Comparison of ENCODE assay signal across 21 cellular contexts in genomic region chr3:179615458-179616173, GRCh38. TPM values are rescaled to one million over a fixed set of nuclear protein-coding genes. Genes with fewer than 3 reads are reported as not detected.
DNase-seq lines count a peak whose midpoint lies in the region; TF ChIP-seq lines count a peak whose summit lies in the region.
"Had no signal": no experiment of that assay in that cellular context is flagged by ENCODE, and none has a peak within 500 bp of the region (broad histone marks: within the 10 kb centered on the region; RNA-seq: fewer than 3 reads in every experiment).

No MANE protein-coding gene starts in this region.

- no peak overlapping the region for H3K27ac Mint-ChIP-seq in activated naive CD4-positive, alpha-beta T cell treated with anti-CD3 and anti-CD28 coated beads for 36 hours
- H3K27ac Mint-ChIP-seq: mesothelial cell of epicardium, natural killer cell, T-cell had no signal

- H3K36me3 ChIP-seq in adrenal gland (replicated peaks in 1 of 2), result peaks cover 0 to 22% of the 10 kb centered on the region in 2 donors
- peaks cover 11% of the 10 kb centered on the region for H3K36me3 ChIP-seq in smooth muscle cell (ENCODE audit: low read depth)

- no peak overlapping the region for H3K4me3 ChIP-seq in adrenal gland
- H3K4me3 ChIP-seq in smooth muscle cell, result no peak overlapping the region
- H3K4me3 ChIP-seq: thyroid gland had no signal

- no peak overlapping the region for H3K4me3 Mint-ChIP-seq in activated naive CD4-positive, alpha-beta T cell treated with anti-CD3 and anti-CD28 coated beads for 36 hours
- H3K4me3 Mint-ChIP-seq: CD8-positive, alpha-beta memory T cell; mesothelial cell of epicardium; natural killer cell; T-cell had no signal

- H3K4me2 ChIP-seq in smooth muscle cell, result no peak overlapping the region

- no peak for TF ChIP-seq POLR2A in adrenal gland (IDR thresholded peaks at IDR 0.05)

- TF ChIP-seq CTCF in adrenal gland (IDR thresholded peaks at IDR 0.05), result no peak
- TF ChIP-seq CTCF in smooth muscle cell (IDR thresholded peaks at IDR 0.05; ENCODE audit: borderline replicate concordance, insufficient read depth, poor library complexity, severe bottlenecking), result no peak

- no peaks in the 10 kb centered on the region for H3K27me3 ChIP-seq in adrenal gland
- H3K27me3 ChIP-seq in smooth muscle cell (ENCODE audit: low read depth), result no peaks in the 10 kb centered on the region
- H3K27me3 ChIP-seq: thyroid gland had no signal

- peaks cover 6% of the 10 kb centered on the region for H3K4me1 Mint-ChIP-seq in activated naive CD4-positive, alpha-beta T cell treated with anti-CD3 and anti-CD28 coated beads for 36 hours (ENCODE audit: low read depth)
- H3K4me1 Mint-ChIP-seq: natural killer cell had no signal

- intact Hi-C loops in adrenal gland (cut with DNase I), result no loop called here
- intact Hi-C loops in activated naive CD4-positive, alpha-beta T cell treated with anti-CD3 and anti-CD28 coated beads for 36 hours (cut with micrococcal nuclease), result no loop called here

- peaks cover 24% of the 10 kb centered on the region for H4K20me1 ChIP-seq in smooth muscle cell (ENCODE audit: low read depth)

- H3K9ac ChIP-seq in smooth muscle cell (ENCODE audit: low read depth), result no peak overlapping the region

- DNase-seq in EL (peak; percentile 3), NCI-H82 treated with DMSO at 0.1 percent for 48 hours (lab: John Stamatoyannopoulos, UW; ENCODE audit: unreplicated experiment) (peak; percentile 42), adrenal gland (no peak), foreskin melanocyte (peak; percentile 35), smooth muscle cell (lab: John Stamatoyannopoulos, UW; ENCODE audit: unreplicated experiment) (no peak), NCI-H748 (lab: John Stamatoyannopoulos, UW; ENCODE audit: unreplicated experiment) (no peak)
- no peak for DNase-seq in activated naive CD4-positive, alpha-beta T cell treated with anti-CD3 and anti-CD28 coated beads for 36 hours
- DNase-seq: anterior cingulate cortex; CD8-positive, alpha-beta memory T cell; central memory CD4-positive, alpha-beta T cell; DND-41; Karpas-422; natural killer cell; NCI-H1417; NCI-H526 treated with DMSO at 0.1 percent for 48 hours; posterior cingulate gyrus; stimulated activated naive CD8-positive, alpha-beta T cell treated with anti-CD3 and anti-CD28 coated beads, Interleukin-15, Interleukin-2, amounts not matched to agents 100 U/mL and 50 U/mL, for 24 hours; T-cell; thyroid gland had no signal

- CTCF ChIA-PET in activated naive CD4-positive, alpha-beta T cell treated with anti-CD3 and anti-CD28 coated beads for 36 hours (lab: Charles Lee), result interaction anchor here (0.7 to 1.2 kb wide), 2 partner anchors 34 to 1407 kb away, joined by 3 read pairs; no protein-coding TSS in a partner anchor

- no peaks in the 10 kb centered on the region for H3K9me3 Mint-ChIP-seq in activated naive CD4-positive, alpha-beta T cell treated with anti-CD3 and anti-CD28 coated beads for 36 hours
- H3K9me3 Mint-ChIP-seq: CD8-positive, alpha-beta memory T cell; mesothelial cell of epicardium; natural killer cell; T-cell had no signal

- H3K4me1 ChIP-seq in adrenal gland (replicated peaks in 1 of 2) (peaks cover 17 to 26% of the 10 kb centered on the region in 2 donors), smooth muscle cell (ENCODE audit: low read depth) (no peaks in the 10 kb centered on the region)
- H3K4me1 ChIP-seq: thyroid gland had no signal

- WGBS in adrenal gland, 4 donors, result 41 to 48% (median 44%) methylated on average over 4 of the region's 4 CpGs
- WGBS in smooth muscle cell (ENCODE audit: low lambda C conversion rate), result 51% methylated on average over 4 of the region's 4 CpGs

- no peak overlapping the region for H2AFZ ChIP-seq in smooth muscle cell (ENCODE audit: low read depth)

- peaks cover 33% of the 10 kb centered on the region for H3K36me3 Mint-ChIP-seq in activated naive CD4-positive, alpha-beta T cell treated with anti-CD3 and anti-CD28 coated beads for 36 hours (ENCODE audit: low read depth)

- H3K27ac ChIP-seq in adrenal gland (peak overlapping the region in 4 of 5 donors; percentile 7 to 44 (median 22)), smooth muscle cell (ENCODE audit: low read depth) (no peak overlapping the region)
- H3K27ac ChIP-seq: thyroid gland, VCaP had no signal

- H3K9me3 ChIP-seq in adrenal gland (replicated peaks in 1 of 3), result no peaks in the 10 kb centered on the region
- H3K9me3 ChIP-seq in smooth muscle cell (replicated peaks; ENCODE audit: low read depth), result no peaks in the 10 kb centered on the region
- H3K9me3 ChIP-seq: thyroid gland had no signal

- peaks cover 7% of the 10 kb centered on the region for H3F3A ChIP-seq in smooth muscle cell (ENCODE audit: low read depth)

- H3K27me3 Mint-ChIP-seq in activated naive CD4-positive, alpha-beta T cell treated with anti-CD3 and anti-CD28 coated beads for 36 hours (ENCODE audit: low read depth), result no peaks in the 10 kb centered on the region
- H3K27me3 Mint-ChIP-seq: CD8-positive, alpha-beta memory T cell; T-cell had no signal

- peaks cover 13% of the 10 kb centered on the region for H3K79me2 ChIP-seq in smooth muscle cell (ENCODE audit: low read depth)

RNA-seq across cellular contexts. Expression of gene NDUFB5, which starts 11.0 kb away (rescaled TPM):
- total RNA-seq in adrenal gland, result 100 to 1,000 TPM; 129 to 200 (median 173) TPM
- 100 to 1,000 TPM; 105 to 240 (median 126) TPM for polyA plus RNA-seq in adrenal gland
- 168 and 171 TPM in 2 replicates for total RNA-seq in smooth muscle cell
- polyA plus RNA-seq in smooth muscle cell, result 109 and 115 TPM in 2 replicates
- 100 to 1,000 TPM; 148 to 151 TPM for total RNA-seq in activated naive CD4-positive, alpha-beta T cell treated with anti-CD3 and anti-CD28 coated beads for 36 hours

RNA-seq across cellular contexts. Expression of gene MRPL47, which starts 11.2 kb away (rescaled TPM):
- 10 to 100 TPM; 15.9 to 56.6 (median 32.1) TPM for total RNA-seq in adrenal gland
- 100 to 1,000 TPM in 1 of 3 donors, 10 to 100 TPM in 2; 62.1 to 108 (median 94.0) TPM for polyA plus RNA-seq in adrenal gland
- total RNA-seq in smooth muscle cell, result 66.2 and 79.7 TPM in 2 replicates
- 85.8 and 98.9 TPM in 2 replicates for polyA plus RNA-seq in smooth muscle cell
- total RNA-seq in activated naive CD4-positive, alpha-beta T cell treated with anti-CD3 and anti-CD28 coated beads for 36 hours, result 10 to 100 TPM; 48.8 to 50.4 TPM

RNA-seq across cellular contexts. Expression of gene USP13, which starts 37.2 kb away (rescaled TPM):
- total RNA-seq in adrenal gland, result 10 to 100 TPM; 28.3 to 61.1 (median 48.1) TPM
- 10 to 100 TPM in 1 of 3 donors, 1 to 10 TPM in 2; 6.9 to 28.4 (median 9.3) TPM for polyA plus RNA-seq in adrenal gland
- 2.0 and 2.6 TPM in 2 replicates for total RNA-seq in smooth muscle cell
- 2.9 and 3.2 TPM in 2 replicates for polyA plus RNA-seq in smooth muscle cell
- 10 to 100 TPM; 12.0 to 12.1 TPM for total RNA-seq in activated naive CD4-positive, alpha-beta T cell treated with anti-CD3 and anti-CD28 coated beads for 36 hours

RNA-seq across cellular contexts. Expression of gene ACTL6A, which starts 52.9 kb away (rescaled TPM):
- total RNA-seq in adrenal gland, result 10 to 100 TPM; 28.9 to 62.9 (median 35.1) TPM
- 10 to 100 TPM; 49.0 to 57.2 (median 50.7) TPM for polyA plus RNA-seq in adrenal gland
- total RNA-seq in smooth muscle cell, result 62.1 and 66.5 TPM in 2 replicates
- polyA plus RNA-seq in smooth muscle cell, result 75.0 and 76.6 TPM in 2 replicates
- 10 to 100 TPM; 89.2 to 90.0 TPM for total RNA-seq in activated naive CD4-positive, alpha-beta T cell treated with anti-CD3 and anti-CD28 coated beads for 36 hours

Comparison
In these comparisons a context has a peak if more than half of its experiments do, and no peak if none do; other contexts are left out.
1. DNase-seq: peak in EL (single experiment), NCI-H82 treated with DMSO at 0.1 percent for 48 hours (single experiment) and foreskin melanocyte (single experiment); none in adrenal gland (0 of 7), smooth muscle cell (single experiment), activated naive CD4-positive, alpha-beta T cell treated with anti-CD3 and anti-CD28 coated beads for 36 hours (single experiment) and NCI-H748 (single experiment).